8 cellular contexts compared by ENCODE assay signal in genomic region chr6:43060034-43060754, GRCh38. TPM values are rescaled to one million over a fixed set of nuclear protein-coding genes. Genes with fewer than 3 reads are reported as not detected.
DNase-seq lines count a peak whose midpoint lies in the region; ATAC-seq and TF ChIP-seq lines count a peak whose summit lies in the region.

No MANE protein-coding gene starts in this region.

- H3K4me1 ChIP-seq in ascending aorta (peaks cover 12 to 22% of the 10 kb centered on the region in 2 donors), iPS-20b (ENCODE audit: insufficient read depth, low read length) (peaks cover 5% of the 10 kb centered on the region)

- ATAC-seq in stimulated activated naive B cell treated with anti-CD40 and anti-IgM and Interleukin-4, amounts not matched to agents 10 μg/mL and 1 μg/mL and 100 μg/mL, for 72 hours (replicated peaks) = no peak
- no peak for ATAC-seq in GM19395 (IDR thresholded peaks at IDR 0.05; ENCODE audit: unreplicated experiment)
- no peak for ATAC-seq in GM18517 (IDR thresholded peaks at IDR 0.05; ENCODE audit: unreplicated experiment)

- H3K36me3 ChIP-seq in ascending aorta (peaks cover 9 to 31% of the 10 kb centered on the region in 2 donors), iPS-20b (ENCODE audit: insufficient read depth, low read depth, low read length) (peaks cover 23% of the 10 kb centered on the region)

- peaks cover 27 to 38% of the 10 kb centered on the region in 2 donors for H3K4me1 Mint-ChIP-seq in stimulated activated naive B cell treated with anti-CD40 and anti-IgM and Interleukin-4, amounts not matched to agents 10 μg/mL and 1 μg/mL and 100 μg/mL, for 72 hours

- peak overlapping the region; percentile 82 for H3K27ac ChIP-seq in C4-2B
- peak overlapping the region; percentile 71 to 84 for H3K27ac ChIP-seq in ascending aorta
- H3K27ac ChIP-seq in iPS-20b (ENCODE audit: low read length) = peak overlapping the region; percentile 59

- H3K27me3 ChIP-seq in ascending aorta (no peaks in the 10 kb centered on the region), iPS-20b (ENCODE audit: insufficient read depth, low read length) (no peaks in the 10 kb centered on the region)

- peak overlapping the region; percentile 95 to 98 for H3K4me3 Mint-ChIP-seq in stimulated activated naive B cell treated with anti-CD40 and anti-IgM and Interleukin-4, amounts not matched to agents 10 μg/mL and 1 μg/mL and 100 μg/mL, for 72 hours

- H3K27ac Mint-ChIP-seq in stimulated activated naive B cell treated with anti-CD40 and anti-IgM and Interleukin-4, amounts not matched to agents 10 μg/mL and 1 μg/mL and 100 μg/mL, for 72 hours = peak overlapping the region; percentile 99

- H3K27me3 Mint-ChIP-seq in stimulated activated naive B cell treated with anti-CD40 and anti-IgM and Interleukin-4, amounts not matched to agents 10 μg/mL and 1 μg/mL and 100 μg/mL, for 72 hours = no peaks in the 10 kb centered on the region

- DNase-seq in HuH-7.5 (ENCODE audit: low spot score) (peak; percentile 56), ascending aorta (ENCODE audit: low spot score in 2 of 2) (no peak)
- DNase-seq in stimulated activated naive B cell treated with anti-CD40 and anti-IgM and Interleukin-4, amounts not matched to agents 10 μg/mL and 1 μg/mL and 100 μg/mL, for 72 hours = no peak
- DNase-seq in stimulated activated CD4-positive, alpha-beta T cell treated with anti-CD3 and anti-CD28 coated beads, Interleukin-4, amount 100 ng/mL, for 4 hours = no peak

- no peaks in the 10 kb centered on the region for H3K9me3 Mint-ChIP-seq in stimulated activated naive B cell treated with anti-CD40 and anti-IgM and Interleukin-4, amounts not matched to agents 10 μg/mL and 1 μg/mL and 100 μg/mL, for 72 hours

- H3K9ac ChIP-seq in iPS-20b (ENCODE audit: low read depth, low read length) = peak overlapping the region; percentile 85; the same call in 1 of the 2 replicates

- TF ChIP-seq CTCF in C4-2B (conservative IDR thresholded peaks at IDR 0.05) (no peak), ascending aorta (IDR thresholded peaks at IDR 0.05) (no peak)

- H3K4me3 ChIP-seq in ascending aorta (peak overlapping the region; percentile 84 to 94), iPS-20b (ENCODE audit: low read length) (peak overlapping the region; percentile 97)

- H3K36me3 Mint-ChIP-seq in stimulated activated naive B cell treated with anti-CD40 and anti-IgM and Interleukin-4, amounts not matched to agents 10 μg/mL and 1 μg/mL and 100 μg/mL, for 72 hours = peaks cover 9 to 44% of the 10 kb centered on the region in 2 donors

- H3K9me3 ChIP-seq in ascending aorta (no peaks in the 10 kb centered on the region), iPS-20b (ENCODE audit: insufficient read depth, low read depth, low read length) (no peaks in the 10 kb centered on the region)

- intact Hi-C loops in ascending aorta (cut with DNase I) = no loop called here

RNA-seq across cellular contexts. Expression of gene KLC4, which starts 0.8 kb away (rescaled TPM):
- total RNA-seq in ascending aorta = 17.8 TPM

RNA-seq across cellular contexts. Expression of gene MRPL2, which starts 1.0 kb away (rescaled TPM):
- total RNA-seq in ascending aorta = 42.3 TPM

RNA-seq across cellular contexts. Expression of gene CUL7, which starts 6.5 kb away (rescaled TPM):
- 26.7 TPM for total RNA-seq in ascending aorta

RNA-seq across cellular contexts. Expression of gene PTK7, which starts 15.9 kb away (rescaled TPM):
- 34.9 TPM for total RNA-seq in ascending aorta

RNA-seq across cellular contexts. Expression of gene RRP36, which starts 38.8 kb away (rescaled TPM):
- 20.6 TPM for total RNA-seq in ascending aorta
